Comparison of ENCODE assay signal across 17 cellular contexts in the genomic region with DNA sequence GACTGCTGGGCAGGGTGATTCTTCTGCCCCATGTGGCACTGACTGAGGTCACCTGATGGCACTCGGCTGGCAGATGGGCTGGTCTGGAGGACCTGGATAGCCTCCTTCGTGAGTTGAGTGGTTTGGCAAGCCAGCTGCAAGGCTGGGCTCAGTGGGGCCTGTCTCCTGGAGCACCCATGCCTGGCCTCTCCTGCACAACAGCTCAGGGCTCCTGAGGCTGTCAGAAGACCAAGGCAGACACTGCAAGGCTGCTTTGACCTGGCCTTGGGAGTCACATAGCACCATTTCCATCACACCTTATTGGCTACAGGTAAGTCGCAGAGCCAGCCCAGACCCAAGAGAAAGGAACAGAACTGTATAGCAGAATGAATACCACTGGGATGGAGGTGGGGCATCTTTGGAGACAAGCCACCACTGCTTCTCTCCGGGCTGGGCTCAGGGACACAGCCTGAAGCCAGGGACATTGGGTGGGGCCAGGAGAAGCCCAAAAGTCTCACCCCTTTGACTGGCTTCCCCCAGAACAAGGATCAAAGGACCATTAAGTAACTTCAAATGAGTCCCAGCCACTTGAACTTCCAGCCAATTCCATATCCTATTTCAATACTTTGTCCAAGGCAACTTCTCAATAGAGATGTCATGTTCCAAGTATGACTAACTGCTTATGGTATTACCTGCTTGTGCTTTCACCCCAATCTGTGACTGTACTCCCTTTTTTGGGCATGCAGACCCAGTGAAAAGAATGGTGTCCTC.
DNase-seq lines count a peak whose midpoint lies in the region; ATAC-seq and TF ChIP-seq lines count a peak whose summit lies in the region.
"Had no signal": no experiment of that assay in that cellular context is flagged by ENCODE, and none has a peak within 500 bp of the region (broad histone marks: within the 10 kb centered on the region; RNA-seq: fewer than 3 reads in every experiment).

No MANE protein-coding gene starts in this region.

- peaks cover 3 to 19% of the 10 kb centered on the region in 2 donors for H3K4me1 ChIP-seq in thoracic aorta (ENCODE audit: control insufficient read depth in 1 of 2, low read depth in 2 of 2)
- no peaks in the 10 kb centered on the region for H3K4me1 ChIP-seq in ovary (ENCODE audit: insufficient read depth)
- H3K4me1 ChIP-seq: right lobe of liver, testis had no signal

- no peaks in the 10 kb centered on the region for H3K27me3 ChIP-seq in thoracic aorta (replicated peaks; ENCODE audit: insufficient read depth)
- H3K27me3 ChIP-seq in ovary = no peaks in the 10 kb centered on the region
- H3K27me3 ChIP-seq: right lobe of liver, testis had no signal

- H3K9me3 ChIP-seq in thoracic aorta (no peaks in the 10 kb centered on the region), ovary (no peaks in the 10 kb centered on the region)
- H3K9me3 ChIP-seq: right lobe of liver, testis had no signal

- peak; percentile 54 for ATAC-seq in SK-N-SH treated with all-trans-retinoic acid at 6 μM for 48 hours
- peak; percentile 73 for ATAC-seq in thoracic aorta (ENCODE audit: insufficient number of reproducible peaks, low FRiP score, low read depth)
- no peak for ATAC-seq in HG02885 (IDR thresholded peaks at IDR 0.05; ENCODE audit: poor library complexity, unreplicated experiment)
- ATAC-seq in GM21528 (IDR thresholded peaks at IDR 0.05; ENCODE audit: low FRiP score, unreplicated experiment) = no peak
- ATAC-seq: activated T-cell treated with anti-CD3 and anti-CD28 coated beads, Interleukin-2, amount 50 U/mL, for 72 hours had no signal

- H3K4me3 ChIP-seq in fibroblast of mammary gland (ENCODE audit: control insufficient read depth, low read depth, low read length) = no peak overlapping the region
- H3K4me3 ChIP-seq in thoracic aorta = no peak overlapping the region
- H3K4me3 ChIP-seq in ovary = no peak overlapping the region
- H3K4me3 ChIP-seq: right lobe of liver, testis had no signal

- 81 to 88% (median 88%) methylated on average over 4 of the region's 4 CpGs for WGBS in ovary, 3 donors

- H3K36me3 ChIP-seq in thoracic aorta (no peaks in the 10 kb centered on the region), ovary (no peaks in the 10 kb centered on the region)
- H3K36me3 ChIP-seq: right lobe of liver, WERI-Rb-1 had no signal

- intact Hi-C loops in ovary (cut with DNase I) = no loop called here

- TF ChIP-seq CTCF in fibroblast of mammary gland (conservative IDR thresholded peaks at IDR 0.05; ENCODE audit: control insufficient read depth, insufficient read depth, low read depth, low read length) (no peak), thoracic aorta (IDR thresholded peaks at IDR 0.05) (no peak), ovary (IDR thresholded peaks at IDR 0.05) (no peak)

- peak overlapping the region in 1 of 2 donors; percentile 38 for H3K27ac ChIP-seq in thoracic aorta
- no peak overlapping the region for H3K27ac ChIP-seq in ovary
- H3K27ac ChIP-seq: 22Rv1, KMS-11, right lobe of liver, testis, WERI-Rb-1 had no signal

- DNase-seq in NCI-H446 treated with DMSO at 0.1 percent for 48 hours (lab: John Stamatoyannopoulos, UW) (peak; percentile 3), NCI-H446 (lab: John Stamatoyannopoulos, UW) (no peak), fibroblast of mammary gland (ENCODE audit: low read depth) (peak; percentile 80), thoracic aorta (ENCODE audit: low spot score) (no peak), ovary (no peak)
- DNase-seq: activated T-cell treated with anti-CD3 and anti-CD28 coated beads, Interleukin-2, amount 50 U/mL, for 72 hours; DMS 273 treated with DMSO at 0.1 percent for 48 hours; NCI-H2171; right lobe of liver; SHP77; testis; WERI-Rb-1 had no signal

- TF ChIP-seq EP300 in ovary (IDR thresholded peaks at IDR 0.05) = no peak

- no peak for TF ChIP-seq POLR2A in ovary (IDR thresholded peaks at IDR 0.05)

TF ChIP-seq in SK-N-SH treated with all-trans-retinoic acid at 6 μM for 48 hours, 23 proteins besides CTCF, POLR2A, EP300 and RAD21:
- TF ChIP-seq CSDC2 (CRISPR knock-in tag; IDR thresholded peaks at IDR 0.05) = no peak
- no peak for TF ChIP-seq TOX (CRISPR knock-in tag; IDR thresholded peaks at IDR 0.05; ENCODE audit: borderline replicate concordance)
- TF ChIP-seq CSRNP3 (CRISPR knock-in tag; IDR thresholded peaks at IDR 0.05) = no peak
- TF ChIP-seq ZC3H10 (CRISPR knock-in tag; IDR thresholded peaks at IDR 0.05) = no peak
- no peak for TF ChIP-seq SNAI2 (CRISPR knock-in tag; IDR thresholded peaks at IDR 0.05)
- TF ChIP-seq RARB (CRISPR knock-in tag; IDR thresholded peaks at IDR 0.05) = no peak
- TF ChIP-seq GLIS3 (CRISPR knock-in tag; IDR thresholded peaks at IDR 0.05) = no peak
- TF ChIP-seq ISL1 (CRISPR knock-in tag; IDR thresholded peaks at IDR 0.05) = no peak
- TF ChIP-seq ZFP3 (CRISPR knock-in tag; IDR thresholded peaks at IDR 0.05) = no peak
- TF ChIP-seq TCF4 (CRISPR knock-in tag; IDR thresholded peaks at IDR 0.05; ENCODE audit: borderline replicate concordance) = no peak
- TF ChIP-seq ZNF70 (CRISPR knock-in tag; IDR thresholded peaks at IDR 0.05) = no peak
- no peak for TF ChIP-seq ZNF8 (CRISPR knock-in tag; IDR thresholded peaks at IDR 0.05)
- no peak for TF ChIP-seq ARNTL (CRISPR knock-in tag; IDR thresholded peaks at IDR 0.05; ENCODE audit: borderline replicate concordance, low read depth)
- no peak for TF ChIP-seq POU6F1 (CRISPR knock-in tag; IDR thresholded peaks at IDR 0.05; ENCODE audit: borderline replicate concordance, low read depth)
- TF ChIP-seq OSR1 (CRISPR knock-in tag; IDR thresholded peaks at IDR 0.05) = no peak
- TF ChIP-seq ESRRG (CRISPR knock-in tag; IDR thresholded peaks at IDR 0.05) = no peak
- no peak for TF ChIP-seq ZNF565 (CRISPR knock-in tag; conservative IDR thresholded peaks at IDR 0.05; ENCODE audit: low read depth)
- TF ChIP-seq, protein P1, sequence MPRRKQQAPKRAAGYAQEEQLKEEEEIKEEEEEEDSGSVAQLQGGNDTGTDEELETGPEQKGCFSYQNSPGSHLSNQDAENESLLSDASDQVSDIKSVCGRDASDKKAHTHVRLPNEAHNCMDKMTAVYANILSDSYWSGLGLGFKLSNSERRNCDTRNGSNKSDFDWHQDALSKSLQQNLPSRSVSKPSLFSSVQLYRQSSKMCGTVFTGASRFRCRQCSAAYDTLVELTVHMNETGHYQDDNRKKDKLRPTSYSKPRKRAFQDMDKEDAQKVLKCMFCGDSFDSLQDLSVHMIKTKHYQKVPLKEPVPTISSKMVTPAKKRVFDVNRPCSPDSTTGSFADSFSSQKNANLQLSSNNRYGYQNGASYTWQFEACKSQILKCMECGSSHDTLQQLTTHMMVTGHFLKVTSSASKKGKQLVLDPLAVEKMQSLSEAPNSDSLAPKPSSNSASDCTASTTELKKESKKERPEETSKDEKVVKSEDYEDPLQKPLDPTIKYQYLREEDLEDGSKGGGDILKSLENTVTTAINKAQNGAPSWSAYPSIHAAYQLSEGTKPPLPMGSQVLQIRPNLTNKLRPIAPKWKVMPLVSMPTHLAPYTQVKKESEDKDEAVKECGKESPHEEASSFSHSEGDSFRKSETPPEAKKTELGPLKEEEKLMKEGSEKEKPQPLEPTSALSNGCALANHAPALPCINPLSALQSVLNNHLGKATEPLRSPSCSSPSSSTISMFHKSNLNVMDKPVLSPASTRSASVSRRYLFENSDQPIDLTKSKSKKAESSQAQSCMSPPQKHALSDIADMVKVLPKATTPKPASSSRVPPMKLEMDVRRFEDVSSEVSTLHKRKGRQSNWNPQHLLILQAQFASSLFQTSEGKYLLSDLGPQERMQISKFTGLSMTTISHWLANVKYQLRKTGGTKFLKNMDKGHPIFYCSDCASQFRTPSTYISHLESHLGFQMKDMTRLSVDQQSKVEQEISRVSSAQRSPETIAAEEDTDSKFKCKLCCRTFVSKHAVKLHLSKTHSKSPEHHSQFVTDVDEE (CRISPR knock-in tag; IDR thresholded peaks at IDR 0.05) = no peak
- TF ChIP-seq PPARA (CRISPR knock-in tag; IDR thresholded peaks at IDR 0.05; ENCODE audit: borderline replicate concordance) = no peak

Comparison
In these comparisons a context has a peak if more than half of its experiments do, and no peak if none do; other contexts are left out.
1. DNase-seq: peak in NCI-H446 treated with DMSO at 0.1 percent for 48 hours (single experiment) and fibroblast of mammary gland (single experiment); none in NCI-H446 (0 of 2), thoracic aorta (single experiment) and ovary (0 of 5).
2. ATAC-seq: peak in SK-N-SH treated with all-trans-retinoic acid at 6 μM for 48 hours (single experiment) and thoracic aorta (single experiment); none in HG02885 (single experiment) and GM21528 (single experiment).